20 cellular contexts compared by ENCODE assay signal in genomic region chr17:73205326-73205980, GRCh38. TPM values are rescaled to one million over a fixed set of nuclear protein-coding genes. Genes with fewer than 3 reads are reported as not detected.
DNase-seq lines count a peak whose midpoint lies in the region; ATAC-seq lines count a peak whose summit lies in the region.
"Had no signal": no experiment of that assay in that cellular context is flagged by ENCODE, and none has a peak within 500 bp of the region (broad histone marks: within the 10 kb centered on the region; RNA-seq: fewer than 3 reads in every experiment).

No MANE protein-coding gene starts in this region.

- no peak for ATAC-seq in HG02759 (IDR thresholded peaks at IDR 0.05; ENCODE audit: unreplicated experiment)
- ATAC-seq: left lung, natural killer cell, Panc1 had no signal

- DNase-seq in NCI-H2107 treated with DMSO at 0.1 percent for 48 hours (lab: John Stamatoyannopoulos, UW; ENCODE audit: unreplicated experiment) (peak; percentile 59), NCI-H2107 (lab: John Stamatoyannopoulos, UW) (no peak), NCI-H146 (lab: John Stamatoyannopoulos, UW) (peak; percentile 94), NCI-H748 treated with DMSO at 0.1 percent for 48 hours (lab: John Stamatoyannopoulos, UW) (peak; percentile 8), myocyte (ENCODE audit: low read depth) (peak; percentile 44), NCI-H82 treated with DMSO at 0.1 percent for 48 hours (lab: John Stamatoyannopoulos, UW; ENCODE audit: unreplicated experiment) (no peak), HUDEP-2 (lab: John Stamatoyannopoulos, UW; ENCODE audit: unreplicated experiment in 76 of 76) (no peak)
- DNase-seq: activated B cell treated with CpG ODN at 0.5 μM for 24 hours; effector memory CD4-positive, alpha-beta T cell; HFFc6; KBM-7; left lung; natural killer cell; NCI-H446; stimulated activated CD4-positive, alpha-beta T cell treated with anti-CD3 and anti-CD28 coated beads, Interleukin-15, amount 100 ng/mL, for 24 hours had no signal

RNA-seq across cellular contexts. Expression of gene COG1, which starts 12.6 kb away (rescaled TPM):
- 38.9 and 43.0 TPM in 2 replicates for total RNA-seq in myocyte
- 50.9 TPM for polyA plus RNA-seq in myocyte (2012)

RNA-seq across cellular contexts. Expression of gene SSTR2, which starts 40.6 kb away (rescaled TPM):
- 0.05 and 0.11 TPM in 2 replicates for total RNA-seq in myocyte
- 0.05 TPM for polyA plus RNA-seq in myocyte (2012)
- total RNA-seq: natural killer cell had no signal
- polyA plus RNA-seq: CD14-positive monocyte had no signal

RNA-seq across cellular contexts. Expression of gene CPSF4L, which starts 56.2 kb away (rescaled TPM):
- not detected in 2 replicates for total RNA-seq in myocyte
- not detected for polyA plus RNA-seq in myocyte (2012)
- total RNA-seq: A172, activated B cell treated with CpG ODN at 0.5 μM for 24 hours, cardiac septum, HFFc6, left lung, natural killer cell had no signal
- polyA plus RNA-seq: CD14-positive monocyte had no signal

Comparison
In these comparisons a context has a peak if more than half of its experiments do, and no peak if none do; other contexts are left out.
1. DNase-seq: peak in NCI-H2107 treated with DMSO at 0.1 percent for 48 hours (single experiment), NCI-H146 (single experiment), NCI-H748 treated with DMSO at 0.1 percent for 48 hours (single experiment) and myocyte (single experiment); none in NCI-H2107 (single experiment), NCI-H82 treated with DMSO at 0.1 percent for 48 hours (single experiment) and HUDEP-2 (0 of 76).